ENCODE assay signal across 29 cellular contexts in the genomic region with DNA sequence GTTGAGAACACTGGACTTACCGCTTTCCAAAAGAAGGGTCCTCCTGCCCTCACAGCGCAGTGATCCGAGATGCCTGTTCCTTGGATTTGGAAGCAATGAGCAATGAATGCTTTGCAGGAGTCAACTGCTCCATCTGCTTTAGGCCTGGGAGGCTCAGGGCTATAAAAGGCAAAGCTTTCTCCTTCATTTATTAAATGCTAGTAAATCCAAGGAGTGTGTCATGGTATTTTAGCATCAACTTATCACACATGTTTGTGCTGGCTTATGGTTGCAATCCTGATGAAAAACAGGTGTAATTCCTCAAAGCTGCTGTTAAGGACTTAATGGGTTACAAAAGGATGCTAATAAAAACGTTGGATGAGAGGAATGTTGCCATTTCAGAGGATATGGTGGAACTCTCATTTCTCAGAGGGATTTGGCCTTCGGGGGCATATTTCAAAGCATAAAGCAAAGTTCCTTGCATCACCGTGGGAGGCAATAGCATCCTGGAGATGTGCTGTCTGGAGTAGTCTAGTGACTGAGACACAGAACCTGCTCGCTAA.
A peak's percentile ranks its signal among the peaks of the same experiment; 100 is the strongest.
DNase-seq lines count a peak whose midpoint lies in the region; FAIRE-seq and TF ChIP-seq lines count a peak whose summit lies in the region.
"Had no signal": no experiment of that assay in that cellular context is flagged by ENCODE, and none has a peak within 500 bp of the region (broad histone marks: within the 10 kb centered on the region; RNA-seq: fewer than 3 reads in every experiment).

No MANE protein-coding gene starts in this region.

- CTCF ChIA-PET in AG04449 (lab: Yijun Ruan, JAX), result interaction anchor here (0.9 to 2.2 kb wide), 10 partner anchors 9 to 163 kb away, joined by 3 to 9 read pairs (median 4); no protein-coding TSS in a partner anchor
- CTCF ChIA-PET in activated naive CD4-positive, alpha-beta T cell treated with anti-CD3 and anti-CD28 coated beads for 36 hours (lab: Charles Lee), result interaction anchor here (0.8 kb wide), 1 partner anchor 210 kb away, joined by 4 read pairs; no protein-coding TSS in a partner anchor

- TF ChIP-seq CTCF in AG04449 (IDR thresholded peaks at IDR 0.05; ENCODE audit: insufficient read depth, low read length, missing control alignments), result no peak

- H3F3A ChIP-seq in GM23248 (ENCODE audit: insufficient read depth), result peaks cover 50% of the 10 kb centered on the region

- H3K4me3 Mint-ChIP-seq in activated naive CD4-positive, alpha-beta T cell treated with anti-CD3 and anti-CD28 coated beads for 36 hours, result no peak overlapping the region
- H3K4me3 Mint-ChIP-seq: activated B cell treated with CpG ODN at 0.5 μM for 24 hours; activated CD4-positive, alpha-beta memory T cell treated with anti-CD3 and anti-CD28 coated beads, Interleukin-2, amount 10 ng/mL, durations not matched to agents 7 days and 5 days; neural progenitor cell had no signal

- no peaks in the 10 kb centered on the region for H3K9me3 Mint-ChIP-seq in activated naive CD4-positive, alpha-beta T cell treated with anti-CD3 and anti-CD28 coated beads for 36 hours
- H3K9me3 Mint-ChIP-seq: activated B cell treated with CpG ODN at 0.5 μM for 24 hours; activated CD4-positive, alpha-beta memory T cell treated with anti-CD3 and anti-CD28 coated beads, Interleukin-2, amount 10 ng/mL, durations not matched to agents 7 days and 5 days; neural progenitor cell had no signal

- no peak overlapping the region for H2AFZ ChIP-seq in GM23248
- H2AFZ ChIP-seq: neural progenitor cell had no signal

- WGBS in GM23248 (ENCODE audit: low coverage in 1 of 2, low lambda C conversion rate in 2 of 2, missing lambda C conversion rate in 2 of 2), 2 experiments, result 28 to 36% methylated on average over 7 of the region's 7 CpGs

- in situ Hi-C loops in GM23248 (cut with MboI), result no loop called here

- peak; percentile 97 for FAIRE-seq in endometrium (lab: Jason Lieb, UNC)
- FAIRE-seq: GM12892, H54, RCC 7860, urothelium cell line had no signal

- no peaks in the 10 kb centered on the region for H3K9me3 ChIP-seq in GM23248 (ENCODE audit: low read depth)
- H3K9me3 ChIP-seq: heart right ventricle, left lung, prostate gland had no signal

- no peaks in the 10 kb centered on the region for H3K36me3 ChIP-seq in GM23248 (ENCODE audit: low read depth)
- H3K36me3 ChIP-seq: heart right ventricle, left lung, neural progenitor cell, prostate gland had no signal

- H3K4me3 ChIP-seq in AG04449 (ENCODE audit: low read depth, low read length), result no peak overlapping the region
- H3K4me3 ChIP-seq in GM23248, result no peak overlapping the region
- H3K4me3 ChIP-seq: heart right ventricle, left lung, neural progenitor cell, prostate gland had no signal

- no peak overlapping the region for H3K27ac Mint-ChIP-seq in activated naive CD4-positive, alpha-beta T cell treated with anti-CD3 and anti-CD28 coated beads for 36 hours
- H3K27ac Mint-ChIP-seq: activated B cell treated with CpG ODN at 0.5 μM for 24 hours; activated CD4-positive, alpha-beta memory T cell treated with anti-CD3 and anti-CD28 coated beads, Interleukin-2, amount 10 ng/mL, durations not matched to agents 7 days and 5 days had no signal

- H3K36me3 Mint-ChIP-seq in activated naive CD4-positive, alpha-beta T cell treated with anti-CD3 and anti-CD28 coated beads for 36 hours (ENCODE audit: low read depth), result no peaks in the 10 kb centered on the region
- H3K36me3 Mint-ChIP-seq: neural progenitor cell had no signal

- H3K27me3 ChIP-seq in GM23248 (replicated peaks; ENCODE audit: insufficient read depth), result no peaks in the 10 kb centered on the region
- H3K27me3 ChIP-seq: heart right ventricle, left lung had no signal

- peaks cover 14% of the 10 kb centered on the region for H3K27me3 Mint-ChIP-seq in activated naive CD4-positive, alpha-beta T cell treated with anti-CD3 and anti-CD28 coated beads for 36 hours (ENCODE audit: low read depth)

- peak; percentile 89 for DNase-seq in AG04449 (ENCODE audit: low read depth, low spot score)
- peak; percentile 61 for DNase-seq in GM23248
- peak; percentile 73 for DNase-seq in left kidney (ENCODE audit: low read depth, low spot score)
- no peak for DNase-seq in central memory CD4-positive, alpha-beta T cell
- DNase-seq in NCI-H526 treated with DMSO at 0.1 percent for 48 hours (lab: John Stamatoyannopoulos, UW), result no peak
- no peak for DNase-seq in NK-92 treated with Interleukin-12 subunit alpha and Interleukin-12 subunit beta, amount 100 ng/mL, for 24 hours (lab: John Stamatoyannopoulos, UW)
- no peak for DNase-seq in activated naive CD4-positive, alpha-beta T cell treated with anti-CD3 and anti-CD28 coated beads for 36 hours
- DNase-seq: activated B cell treated with CpG ODN at 0.5 μM for 24 hours; activated CD4-positive, alpha-beta memory T cell treated with anti-CD3 and anti-CD28 coated beads, Interleukin-2, amount 10 ng/mL, durations not matched to agents 7 days and 5 days; activated gamma-delta T cell; activated T-cell treated with anti-CD3 and anti-CD28 coated beads for 4 hours; amygdala; caudate nucleus; heart right ventricle; left lung; MV-4-11; NCI-H1930; NCI-H446 treated with DMSO at 0.1 percent for 48 hours; substantia nigra; T-helper 9 cell had no signal

- intact Hi-C loops in activated naive CD4-positive, alpha-beta T cell treated with anti-CD3 and anti-CD28 coated beads for 36 hours (cut with micrococcal nuclease), result no loop called here

- no peaks in the 10 kb centered on the region for H3K79me2 ChIP-seq in GM23248 (ENCODE audit: insufficient read depth)

- no peak overlapping the region for H3K27ac ChIP-seq in GM23248
- H3K27ac ChIP-seq: 22Rv1, KMS-11, left lung, neural progenitor cell had no signal

- H3K4me1 ChIP-seq in GM23248 (ENCODE audit: insufficient read depth), result peaks cover 44% of the 10 kb centered on the region
- H3K4me1 ChIP-seq: prostate gland had no signal

- H3K4me1 Mint-ChIP-seq in activated naive CD4-positive, alpha-beta T cell treated with anti-CD3 and anti-CD28 coated beads for 36 hours (ENCODE audit: low read depth), result peaks cover 9% of the 10 kb centered on the region

- H4K20me1 ChIP-seq in GM23248 (ENCODE audit: insufficient read depth), result no peaks in the 10 kb centered on the region

- H3K9me2 ChIP-seq in GM23248 (ENCODE audit: insufficient read depth), result no peaks in the 10 kb centered on the region

- no peak overlapping the region for H3K9ac ChIP-seq in GM23248
- H3K9ac ChIP-seq: KMS-11, neural progenitor cell had no signal

- peak overlapping the region; percentile 32 for H3K4me2 ChIP-seq in GM23248 (ENCODE audit: unreplicated experiment)
- H3K4me2 ChIP-seq: KMS-11, neural progenitor cell had no signal

- POLR2A ChIA-PET in AG04449 (lab: Yijun Ruan, JAX), result interaction anchor here (0.7 to 1.8 kb wide), 5 partner anchors 22 to 164 kb away, joined by 3 to 10 read pairs (median 3); no protein-coding TSS in a partner anchor

Comparison
In these comparisons a context has a peak if more than half of its experiments do, and no peak if none do; other contexts are left out.
1. DNase-seq: peak in AG04449 (single experiment), GM23248 (single experiment) and left kidney (single experiment); none in central memory CD4-positive, alpha-beta T cell (single experiment), NCI-H526 treated with DMSO at 0.1 percent for 48 hours (single experiment), NK-92 treated with Interleukin-12 subunit alpha and Interleukin-12 subunit beta, amount 100 ng/mL, for 24 hours (single experiment) and activated naive CD4-positive, alpha-beta T cell treated with anti-CD3 and anti-CD28 coated beads for 36 hours (single experiment).